ENCODE assay signal across 18 cellular contexts in the genomic region with DNA sequence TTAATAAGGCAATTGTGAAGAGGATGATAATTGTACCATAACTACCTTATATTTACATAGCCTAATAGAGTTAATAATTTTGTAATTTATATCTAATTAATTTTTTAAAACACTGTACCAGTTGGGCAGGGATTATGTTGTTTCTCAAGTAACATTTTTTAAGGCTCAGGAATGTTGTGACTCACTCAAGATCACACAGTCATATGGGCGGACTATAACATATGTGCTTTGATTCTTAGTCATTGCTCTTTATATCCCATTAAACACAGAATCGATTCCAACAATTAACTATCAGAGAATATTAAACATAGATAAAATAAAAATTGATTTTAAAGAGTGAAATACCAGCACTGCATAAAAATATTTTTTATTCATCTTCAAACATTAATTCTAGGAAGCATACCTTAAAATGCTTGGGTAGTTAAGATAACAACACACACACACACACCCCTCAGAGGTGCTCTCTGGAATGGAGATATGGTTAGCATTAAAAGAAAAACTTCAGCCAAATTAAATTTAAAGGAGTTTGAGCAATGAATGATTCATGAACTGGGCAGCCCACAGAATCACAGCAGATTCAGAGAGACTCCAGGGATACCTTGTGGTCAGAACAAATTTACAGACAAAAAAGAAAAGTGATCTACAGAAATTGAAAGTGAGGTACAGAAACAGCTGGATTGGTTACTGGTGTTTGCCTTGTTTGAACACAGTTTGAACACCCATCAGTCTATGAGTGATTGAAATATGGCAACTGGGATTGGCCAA.
DNase-seq lines count a peak whose midpoint lies in the region; TF ChIP-seq lines count a peak whose summit lies in the region.
"Had no signal": no experiment of that assay in that cellular context is flagged by ENCODE, and none has a peak within 500 bp of the region (broad histone marks: within the 10 kb centered on the region; RNA-seq: fewer than 3 reads in every experiment).

No MANE protein-coding gene starts in this region.

- intact Hi-C loops in stomach (cut with DNase I; ENCODE audit: low total_unique reads), result no loop called here

- H3K4me1 ChIP-seq in CD8-positive, alpha-beta memory T cell (ENCODE audit: insufficient read depth, low read length), result no peaks in the 10 kb centered on the region
- no peaks in the 10 kb centered on the region for H3K4me1 ChIP-seq in stomach

- 70 to 81% (median 71%) methylated on average over 2 of the region's 2 CpGs for WGBS in stomach, 5 donors

- no peak for TF ChIP-seq EP300 in stomach (IDR thresholded peaks at IDR 0.05)

- DNase-seq in AG09309 (ENCODE audit: low read depth), result peak; percentile 35
- peak; percentile 54 for DNase-seq in HT-29 (ENCODE audit: low spot score)
- DNase-seq in astrocyte of the spinal cord (ENCODE audit: low read depth, low spot score), result peak; percentile 79
- DNase-seq in hepatic stellate cell (ENCODE audit: low spot score), result peak; percentile 61
- no peak for DNase-seq in DMS153 (lab: John Stamatoyannopoulos, UW)
- DNase-seq in NCI-H146 treated with DMSO at 0.1 percent for 48 hours (lab: John Stamatoyannopoulos, UW; ENCODE audit: unreplicated experiment), result no peak
- no peak for DNase-seq in CD8-positive, alpha-beta memory T cell
- DNase-seq in stomach, result no peak
- DNase-seq: activated naive CD8-positive, alpha-beta T cell treated with anti-CD3 and anti-CD28 coated beads, Interleukin-2, amount 50 U/mL, for 24 hours; dorsolateral prefrontal cortex; H7; left cardiac atrium; MV-4-11; naive B cell; retina; stimulated activated CD4-positive, alpha-beta T cell treated with anti-CD3 and anti-CD28 coated beads, Interleukin-2, amount 100 ng/mL, for 48 hours; T-cell had no signal

- H3K36me3 Mint-ChIP-seq in CD8-positive, alpha-beta memory T cell, result peaks cover 0 to 6% (median 5%) of the 10 kb centered on the region in 3 donors
- H3K36me3 Mint-ChIP-seq: naive B cell, T-cell had no signal

- CTCF ChIA-PET in CD8-positive, alpha-beta memory T cell (lab: Charles Lee), result no interaction called here

- no peak overlapping the region for H3K27ac ChIP-seq in CD8-positive, alpha-beta memory T cell (ENCODE audit: low read depth, low read length)
- H3K27ac ChIP-seq in stomach, result no peak overlapping the region
- H3K27ac ChIP-seq: C4-2B, dorsolateral prefrontal cortex had no signal

- in situ Hi-C loops in astrocyte of the spinal cord (cut with HindIII; ENCODE audit: low sequenced_read_pairs), result no loop called here

- peaks cover 0 to 3% of the 10 kb centered on the region in 2 donors for H3K27me3 Mint-ChIP-seq in CD8-positive, alpha-beta memory T cell
- H3K27me3 Mint-ChIP-seq: activated naive CD8-positive, alpha-beta T cell treated with anti-CD3 and anti-CD28 coated beads, Interleukin-2, amount 50 U/mL, for 24 hours; T-cell had no signal

- H3K4me3 ChIP-seq in AG09309 (ENCODE audit: control insufficient read depth, low read depth, low read length), result no peak overlapping the region
- H3K4me3 ChIP-seq in astrocyte of the spinal cord (ENCODE audit: low read depth, low read length), result no peak overlapping the region
- H3K4me3 ChIP-seq in CD8-positive, alpha-beta memory T cell (ENCODE audit: low read length), result no peak overlapping the region
- no peak overlapping the region for H3K4me3 ChIP-seq in stomach
- H3K4me3 ChIP-seq: dorsolateral prefrontal cortex had no signal

- no peak overlapping the region for H3K4me3 Mint-ChIP-seq in CD8-positive, alpha-beta memory T cell
- H3K4me3 Mint-ChIP-seq: activated naive CD8-positive, alpha-beta T cell treated with anti-CD3 and anti-CD28 coated beads, Interleukin-2, amount 50 U/mL, for 24 hours; naive B cell; T-cell had no signal

- POLR2A ChIA-PET in CD8-positive, alpha-beta memory T cell (lab: Charles Lee), result no interaction called here

- no peaks in the 10 kb centered on the region for H3K27me3 ChIP-seq in CD8-positive, alpha-beta memory T cell (ENCODE audit: insufficient read depth, low read length, poor library complexity, severe bottlenecking)
- no peaks in the 10 kb centered on the region for H3K27me3 ChIP-seq in stomach

- H3K36me3 ChIP-seq in CD8-positive, alpha-beta memory T cell (ENCODE audit: insufficient read depth, low read length), result no peaks in the 10 kb centered on the region
- no peaks in the 10 kb centered on the region for H3K36me3 ChIP-seq in stomach

- no peak for TF ChIP-seq POLR2A in stomach (IDR thresholded peaks at IDR 0.05)

- H3K9me3 ChIP-seq in CD8-positive, alpha-beta memory T cell (ENCODE audit: low read length), result no peaks in the 10 kb centered on the region
- no peaks in the 10 kb centered on the region for H3K9me3 ChIP-seq in stomach

- peaks cover 0 to 9% (median 3%) of the 10 kb centered on the region in 3 donors for H3K4me1 Mint-ChIP-seq in CD8-positive, alpha-beta memory T cell
- H3K4me1 Mint-ChIP-seq: activated naive CD8-positive, alpha-beta T cell treated with anti-CD3 and anti-CD28 coated beads, Interleukin-2, amount 50 U/mL, for 24 hours; naive B cell; T-cell had no signal

- peaks cover 0 to 2% (median 0%) of the 10 kb centered on the region in 5 donors for H3K9me3 Mint-ChIP-seq in CD8-positive, alpha-beta memory T cell

- TF ChIP-seq CTCF in AG09309 (IDR thresholded peaks at IDR 0.05; ENCODE audit: control insufficient read depth, insufficient read depth, low read depth, low read length, missing control alignments) (no peak), astrocyte of the spinal cord (IDR thresholded peaks at IDR 0.05; ENCODE audit: low read depth, low read length) (no peak), stomach (IDR thresholded peaks at IDR 0.05) (no peak)

- H3K27ac Mint-ChIP-seq in CD8-positive, alpha-beta memory T cell, result no peak overlapping the region
- H3K27ac Mint-ChIP-seq: activated naive CD8-positive, alpha-beta T cell treated with anti-CD3 and anti-CD28 coated beads, Interleukin-2, amount 50 U/mL, for 24 hours; T-cell had no signal

Comparison
In these comparisons a context has a peak if more than half of its experiments do, and no peak if none do; other contexts are left out.
1. DNase-seq: peak in AG09309 (single experiment), HT-29 (single experiment), astrocyte of the spinal cord (single experiment) and hepatic stellate cell (single experiment); none in DMS153 (single experiment), NCI-H146 treated with DMSO at 0.1 percent for 48 hours (single experiment), CD8-positive, alpha-beta memory T cell (0 of 5) and stomach (single experiment).